15 cellular contexts compared by ENCODE assay signal in the genomic region with DNA sequence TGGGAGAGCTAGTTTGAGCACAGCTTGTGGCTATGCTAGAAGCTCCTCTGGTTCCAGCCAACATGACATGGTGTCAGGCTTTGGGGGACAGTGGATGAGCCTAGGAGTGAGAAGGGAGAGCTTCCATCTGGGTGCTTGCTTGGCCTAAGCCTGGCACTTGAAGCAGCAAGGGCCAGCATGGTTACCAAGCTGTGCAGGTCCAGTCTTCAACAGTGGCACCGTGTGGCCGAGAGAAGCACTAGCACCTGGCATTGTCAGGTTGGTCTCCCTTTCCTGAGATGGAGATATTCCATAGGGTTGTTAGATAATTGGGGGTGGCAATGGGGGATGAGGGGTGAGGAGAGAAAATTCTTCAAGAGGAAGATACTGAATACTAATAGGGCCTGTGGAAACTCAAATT.
DNase-seq lines count a peak whose midpoint lies in the region; ATAC-seq and TF ChIP-seq lines count a peak whose summit lies in the region.
"Had no signal": no experiment of that assay in that cellular context is flagged by ENCODE, and none has a peak within 500 bp of the region (broad histone marks: within the 10 kb centered on the region; RNA-seq: fewer than 3 reads in every experiment).

No MANE protein-coding gene starts in this region.

- H3K36me3 ChIP-seq in left lung: no peaks in the 10 kb centered on the region
- H3K36me3 ChIP-seq: tibial nerve had no signal

- no peaks in the 10 kb centered on the region for H3K27me3 ChIP-seq in left lung
- H3K27me3 ChIP-seq: tibial nerve had no signal

- intact Hi-C loops in left lung (cut with DNase I): no loop called here

- POLR2A ChIA-PET in HEK293T (lab: Yijun Ruan, JAX): no interaction called here

- H3K9me3 ChIP-seq in left lung: peaks cover 0 to 33% of the 10 kb centered on the region in 2 donors

- TF ChIP-seq CTCF in astrocyte of the cerebellum (IDR thresholded peaks at IDR 0.05; ENCODE audit: low read depth, low read length, missing control alignments) (peak; percentile 18), left lung (IDR thresholded peaks at IDR 0.05) (no peak)

- H3K4me3 ChIP-seq in astrocyte of the cerebellum (ENCODE audit: low read depth, low read length) (no peak overlapping the region), left lung (no peak overlapping the region)
- H3K4me3 ChIP-seq: skin epidermis, tibial nerve had no signal

- in situ Hi-C loops in astrocyte of the cerebellum (cut with HindIII; ENCODE audit: low sequenced_read_pairs): no loop called here

- no peak overlapping the region for H3K27ac ChIP-seq in left lung
- H3K27ac ChIP-seq: skin epidermis, tibial nerve had no signal

- CTCF ChIA-PET in HEK293T (lab: Yijun Ruan, JAX): no interaction called here

- ATAC-seq in left lung: no peak
- ATAC-seq: left ventricle myocardium superior, Right ventricle myocardium inferior had no signal

- peak; percentile 50 for DNase-seq in DMS 273 (lab: John Stamatoyannopoulos, UW; ENCODE audit: unreplicated experiment)
- DNase-seq in DMS 273 treated with DMSO at 0.1 percent for 48 hours (lab: John Stamatoyannopoulos, UW): no peak
- peak; percentile 48 for DNase-seq in HEK293T (ENCODE audit: extremely low spot score)
- no peak for DNase-seq in astrocyte of the cerebellum (ENCODE audit: low read depth)
- DNase-seq in iris pigment epithelial cell (ENCODE audit: low read depth): peak; percentile 3
- DNase-seq in left lung: no peak
- no peak for DNase-seq in NCI-H774 (lab: John Stamatoyannopoulos, UW)
- no peak for DNase-seq in SIG-M5 treated with dmso at 0.1 percent for 504 hours (lab: John Stamatoyannopoulos, UW; ENCODE audit: unreplicated experiment)
- DNase-seq: 8988T; activated CD8-positive, alpha-beta memory T cell treated with anti-CD3 and anti-CD28 coated beads, Interleukin-2, amount 50 U/mL, for 48 hours; KG1; left ventricle myocardium superior had no signal

- no peaks in the 10 kb centered on the region for H3K4me1 ChIP-seq in left lung
- H3K4me1 ChIP-seq: tibial nerve had no signal

TF ChIP-seq in HEK293T, 16 proteins besides CTCF, POLR2A, EP300 and RAD21:
- TF ChIP-seq TARDBP (IDR thresholded peaks at IDR 0.05): no peak
- no peak for TF ChIP-seq BHLHE40 (IDR thresholded peaks at IDR 0.05; ENCODE audit: borderline replicate concordance)
- no peak for TF ChIP-seq ARNT (IDR thresholded peaks at IDR 0.05)
- TF ChIP-seq LEF1 (IDR thresholded peaks at IDR 0.05; ENCODE audit: borderline replicate concordance): no peak
- TF ChIP-seq, protein P1, sequence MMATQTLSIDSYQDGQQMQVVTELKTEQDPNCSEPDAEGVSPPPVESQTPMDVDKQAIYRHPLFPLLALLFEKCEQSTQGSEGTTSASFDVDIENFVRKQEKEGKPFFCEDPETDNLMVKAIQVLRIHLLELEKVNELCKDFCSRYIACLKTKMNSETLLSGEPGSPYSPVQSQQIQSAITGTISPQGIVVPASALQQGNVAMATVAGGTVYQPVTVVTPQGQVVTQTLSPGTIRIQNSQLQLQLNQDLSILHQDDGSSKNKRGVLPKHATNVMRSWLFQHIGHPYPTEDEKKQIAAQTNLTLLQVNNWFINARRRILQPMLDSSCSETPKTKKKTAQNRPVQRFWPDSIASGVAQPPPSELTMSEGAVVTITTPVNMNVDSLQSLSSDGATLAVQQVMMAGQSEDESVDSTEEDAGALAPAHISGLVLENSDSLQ (IDR thresholded peaks at IDR 0.05): no peak
- TF ChIP-seq SP1 (IDR thresholded peaks at IDR 0.05): no peak
- TF ChIP-seq NFRKB (IDR thresholded peaks at IDR 0.05): no peak
- TF ChIP-seq ZNF384 (IDR thresholded peaks at IDR 0.05): no peak
- no peak for TF ChIP-seq ELF4 (IDR thresholded peaks at IDR 0.05)
- no peak for TF ChIP-seq FOXK2 (IDR thresholded peaks at IDR 0.05)
- TF ChIP-seq SUZ12 (IDR thresholded peaks at IDR 0.05): no peak
- no peak for TF ChIP-seq FOXM1 (IDR thresholded peaks at IDR 0.05; ENCODE audit: borderline replicate concordance)
- no peak for TF ChIP-seq HDGF (IDR thresholded peaks at IDR 0.05; ENCODE audit: borderline replicate concordance)
- no peak for TF ChIP-seq CTBP1 (IDR thresholded peaks at IDR 0.05; ENCODE audit: borderline replicate concordance)
- no peak for TF ChIP-seq FOXA1 (IDR thresholded peaks at IDR 0.05)

Comparison
In these comparisons a context has a peak if more than half of its experiments do, and no peak if none do; other contexts are left out.
1. DNase-seq: peak in DMS 273 (single experiment), HEK293T (single experiment) and iris pigment epithelial cell (single experiment); none in DMS 273 treated with DMSO at 0.1 percent for 48 hours (single experiment), astrocyte of the cerebellum (single experiment), left lung (0 of 2), NCI-H774 (single experiment) and SIG-M5 treated with dmso at 0.1 percent for 504 hours (single experiment).